In genomic region chr4:7160951-7161440, GRCh38 we compare ENCODE assay signal across 1 cellular context.
A peak's percentile ranks its signal among the peaks of the same experiment; 100 is the strongest.
TF ChIP-seq lines count a peak whose summit lies in the region.

No MANE protein-coding gene starts in this region.

TF ChIP-seq in HepG2, 621 proteins besides CTCF, POLR2A, EP300 and RAD21 (continues in another document):
- peak; percentile 43; the same call in 1 of the 2 replicates for TF ChIP-seq ZNF263 (CRISPR knock-in tag; IDR thresholded peaks at IDR 0.05)
- no peak for TF ChIP-seq AGO2 (optimal IDR thresholded peaks at IDR 0.05; ENCODE audit: low read depth, low read length)
- no peak for TF ChIP-seq JARID2 (CRISPR knock-in tag; IDR thresholded peaks at IDR 0.05; ENCODE audit: insufficient replicate concordance)
- peak; percentile 17 for TF ChIP-seq RXRA (CRISPR knock-in tag; IDR thresholded peaks at IDR 0.05)
- no peak for TF ChIP-seq HNRNPK (IDR thresholded peaks at IDR 0.05; ENCODE audit: low read depth, low read length, poor library complexity, severe bottlenecking)
- peak; percentile 51 for TF ChIP-seq PATZ1 (CRISPR knock-in tag; IDR thresholded peaks at IDR 0.05)
- no peak for TF ChIP-seq NRL (CRISPR knock-in tag; IDR thresholded peaks at IDR 0.05; ENCODE audit: borderline replicate concordance)
- no peak for TF ChIP-seq MXI1 (IDR thresholded peaks at IDR 0.05; ENCODE audit: borderline replicate concordance, low read depth, low read length)
- no peak for TF ChIP-seq ZNF841 (CRISPR knock-in tag; IDR thresholded peaks at IDR 0.05; ENCODE audit: borderline replicate concordance)
- TF ChIP-seq ZNF20 (CRISPR knock-in tag; IDR thresholded peaks at IDR 0.05) = no peak
- TF ChIP-seq RBFOX2 (IDR thresholded peaks at IDR 0.05; ENCODE audit: low read depth, low read length) = no peak
- no peak for TF ChIP-seq GPBP1L1 (CRISPR knock-in tag; IDR thresholded peaks at IDR 0.05)
- no peak for TF ChIP-seq LCORL (IDR thresholded peaks at IDR 0.05)
- TF ChIP-seq LCORL (CRISPR knock-in tag; IDR thresholded peaks at IDR 0.05) = no peak
- TF ChIP-seq ZNF770 (CRISPR knock-in tag; IDR thresholded peaks at IDR 0.05) = peak; percentile 97
- TF ChIP-seq ZNF292 (CRISPR knock-in tag; IDR thresholded peaks at IDR 0.05; ENCODE audit: borderline replicate concordance, low read depth) = no peak
- TF ChIP-seq ZNF121 (CRISPR knock-in tag; IDR thresholded peaks at IDR 0.05) = 0 out of 2 replicates have a peak, but pooled peaks have one; percentile 35
- TF ChIP-seq ZNF687 (CRISPR knock-in tag; IDR thresholded peaks at IDR 0.05) = peak; percentile 22; the same call in 1 of the 2 replicates
- no peak for TF ChIP-seq ARNT2 (CRISPR knock-in tag; IDR thresholded peaks at IDR 0.05; ENCODE audit: low read depth)
- no peak for TF ChIP-seq ZNF18 (CRISPR knock-in tag; IDR thresholded peaks at IDR 0.05; ENCODE audit: insufficient replicate concordance)
- no peak for TF ChIP-seq SOX5 (CRISPR knock-in tag; IDR thresholded peaks at IDR 0.05; ENCODE audit: borderline replicate concordance)
- no peak for TF ChIP-seq ARNT (IDR thresholded peaks at IDR 0.05)
- no peak for TF ChIP-seq SAFB2 (CRISPR knock-in tag; IDR thresholded peaks at IDR 0.05; ENCODE audit: borderline replicate concordance, low read depth)
- no peak for TF ChIP-seq ZSCAN5A (CRISPR knock-in tag; IDR thresholded peaks at IDR 0.05; ENCODE audit: borderline replicate concordance)
- no peak for TF ChIP-seq SP1 (IDR thresholded peaks at IDR 0.05)
- TF ChIP-seq SP1 (CRISPR knock-in tag; IDR thresholded peaks at IDR 0.05) = no peak
- no peak for TF ChIP-seq HNF1A (IDR thresholded peaks at IDR 0.05; ENCODE audit: low read depth)
- TF ChIP-seq HNF1A (CRISPR knock-in tag; IDR thresholded peaks at IDR 0.05; ENCODE audit: borderline replicate concordance) = 0 out of 2 replicates have a peak, but pooled peaks have one; percentile 37
- no peak for TF ChIP-seq HMGA1 (CRISPR knock-in tag; conservative IDR thresholded peaks at IDR 0.05)
- no peak for TF ChIP-seq LRRFIP1 (CRISPR knock-in tag; conservative IDR thresholded peaks at IDR 0.05)
- no peak for TF ChIP-seq REL (CRISPR knock-in tag; conservative IDR thresholded peaks at IDR 0.05)
- TF ChIP-seq NFKBIZ (CRISPR knock-in tag; IDR thresholded peaks at IDR 0.05) = no peak
- TF ChIP-seq ZNF281 (CRISPR knock-in tag; IDR thresholded peaks at IDR 0.05; ENCODE audit: borderline replicate concordance) = peak; percentile 81
- no peak for TF ChIP-seq PHF5A (CRISPR knock-in tag; IDR thresholded peaks at IDR 0.05; ENCODE audit: low read depth, unreplicated experiment)
